ENCODE assay signal across 32 cellular contexts in the genomic region with DNA sequence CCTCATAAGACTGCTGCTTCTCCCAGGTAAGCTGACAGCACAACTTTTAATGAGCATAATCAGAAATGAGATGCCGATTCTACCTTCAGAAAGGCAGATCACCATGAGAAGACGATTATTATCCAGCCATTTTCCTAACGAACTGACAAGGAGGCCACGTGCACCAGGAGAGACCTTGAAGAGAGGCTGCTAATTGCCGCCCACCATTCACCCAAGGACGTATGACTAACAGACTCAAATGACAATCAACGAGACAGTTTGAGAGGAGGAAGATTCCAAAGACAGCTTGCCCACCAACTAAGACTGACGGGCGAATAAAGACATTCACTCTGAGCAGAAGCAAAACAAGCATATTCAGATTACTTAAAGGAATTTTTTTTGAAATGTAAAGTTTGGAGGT.
"Had no signal": no experiment of that assay in that cellular context is flagged by ENCODE, and none has a peak within 500 bp of the region (broad histone marks: within the 10 kb centered on the region; RNA-seq: fewer than 3 reads in every experiment).

No MANE protein-coding gene starts in this region.

- H3K4me3 ChIP-seq: adrenal gland, body of pancreas, colonic mucosa, esophagus squamous epithelium, gastroesophageal sphincter had no signal

- FAIRE-seq: endometrium, endothelial cell of umbilical vein had no signal

- H3K27me3 ChIP-seq: adrenal gland, body of pancreas, colonic mucosa, esophagus squamous epithelium, gastroesophageal sphincter had no signal

- H3K36me3 ChIP-seq: adrenal gland, colonic mucosa, esophagus squamous epithelium, gastroesophageal sphincter, WERI-Rb-1 had no signal

- H3K9me3 ChIP-seq: adrenal gland, body of pancreas, colonic mucosa, esophagus squamous epithelium, gastroesophageal sphincter had no signal

- H3K4me1 ChIP-seq: adrenal gland, body of pancreas, colonic mucosa, esophagus squamous epithelium, gastroesophageal sphincter had no signal

- ATAC-seq: activated CD4-positive, alpha-beta T cell treated with anti-CD3 and anti-CD28 coated beads for 36 hours; activated naive CD8-positive, alpha-beta T cell treated with anti-CD3 and anti-CD28 coated beads, Interleukin-2, amount 50 U/mL, for 24 hours; activated T-cell treated with anti-CD3 and anti-CD28 coated beads, Interleukin-2, amount 50 U/mL, for 72 hours; body of pancreas; gastroesophageal sphincter; T-helper 17 cell had no signal

- H3K27ac ChIP-seq: adrenal gland, body of pancreas, colonic mucosa, epithelial cell of prostate, esophagus squamous epithelium, gastroesophageal sphincter, WERI-Rb-1 had no signal

- DNase-seq: activated CD4-positive, alpha-beta memory T cell treated with anti-CD3 and anti-CD28 coated beads, Interleukin-2, amount 10 ng/mL, durations not matched to agents 7 days and 5 days; activated CD4-positive, alpha-beta T cell treated with anti-CD3 and anti-CD28 coated beads for 36 hours; activated CD4-positive, alpha-beta T cell treated with anti-CD3 and anti-CD28 coated beads, Interleukin-2, amount 10 ng/mL, durations not matched to agents 7 days and 5 days; activated CD4-positive, alpha-beta T cell treated with anti-CD3 and anti-CD28 coated beads, Interleukin-2, amount 50 U/mL, for 4 hours; activated CD4-positive, CD25-positive, alpha-beta regulatory T cell; activated CD4-positive, CD25-positive, alpha-beta regulatory T cell treated with anti-CD3 and anti-CD28 coated beads, Interleukin-2, amount 50 U/mL, for 72 hours; activated CD8-positive, alpha-beta memory T cell treated with anti-CD3 and anti-CD28 coated beads, Interleukin-2, amount 50 U/mL, for 48 hours; activated gamma-delta T cell; activated naive CD4-positive, alpha-beta T cell; activated naive CD4-positive, alpha-beta T cell treated with anti-CD3 and anti-CD28 coated beads, Interleukin-2, amount 50 U/mL, for 16 hours; activated naive CD8-positive, alpha-beta T cell treated with anti-CD3 and anti-CD28 coated beads, Interleukin-2, amount 50 U/mL, for 24 hours; activated T-cell treated with anti-CD3 and anti-CD28 coated beads for 4 hours; activated T-cell treated with anti-CD3 and anti-CD28 coated beads, Interleukin-2, amount 50 U/mL, for 24 hours; activated T-cell treated with anti-CD3 and anti-CD28 coated beads, Interleukin-2, amount 50 U/mL, for 72 hours; adrenal gland; amygdala; aorta; body of pancreas; central memory CD4-positive, alpha-beta T cell; cerebellar nuclear complex; colonic mucosa; effector CD8-positive, alpha-beta T cell; esophagus squamous epithelium; foreskin melanocyte; T-helper 1 cell; T-helper 17 cell; T1000; WERI-Rb-1 had no signal
